1 cellular context compared by ENCODE assay signal in the genomic region with DNA sequence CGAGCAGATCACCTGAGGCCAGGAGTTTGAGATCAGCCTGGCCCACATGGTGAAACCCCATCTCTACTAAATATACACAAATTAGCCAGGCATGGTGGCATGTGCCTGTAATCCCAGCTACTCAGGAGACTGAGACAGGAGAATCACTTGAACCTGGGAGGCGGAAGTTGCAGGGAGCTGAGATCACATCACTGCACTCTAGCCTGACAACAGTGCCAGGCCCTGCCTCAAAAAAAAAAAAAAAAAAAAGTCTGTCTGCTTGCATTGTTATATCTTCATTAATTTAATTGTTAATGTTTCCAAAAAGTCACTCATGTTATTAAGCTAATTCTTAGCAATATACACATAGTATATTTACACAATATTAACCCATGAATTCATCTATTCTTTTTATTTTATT.
TF ChIP-seq lines count a peak whose summit lies in the region.

No MANE protein-coding gene starts in this region.

TF ChIP-seq in HEK293, 187 proteins besides CTCF, POLR2A, EP300 and RAD21 (continued from another document):
- TF ChIP-seq, protein P1, sequence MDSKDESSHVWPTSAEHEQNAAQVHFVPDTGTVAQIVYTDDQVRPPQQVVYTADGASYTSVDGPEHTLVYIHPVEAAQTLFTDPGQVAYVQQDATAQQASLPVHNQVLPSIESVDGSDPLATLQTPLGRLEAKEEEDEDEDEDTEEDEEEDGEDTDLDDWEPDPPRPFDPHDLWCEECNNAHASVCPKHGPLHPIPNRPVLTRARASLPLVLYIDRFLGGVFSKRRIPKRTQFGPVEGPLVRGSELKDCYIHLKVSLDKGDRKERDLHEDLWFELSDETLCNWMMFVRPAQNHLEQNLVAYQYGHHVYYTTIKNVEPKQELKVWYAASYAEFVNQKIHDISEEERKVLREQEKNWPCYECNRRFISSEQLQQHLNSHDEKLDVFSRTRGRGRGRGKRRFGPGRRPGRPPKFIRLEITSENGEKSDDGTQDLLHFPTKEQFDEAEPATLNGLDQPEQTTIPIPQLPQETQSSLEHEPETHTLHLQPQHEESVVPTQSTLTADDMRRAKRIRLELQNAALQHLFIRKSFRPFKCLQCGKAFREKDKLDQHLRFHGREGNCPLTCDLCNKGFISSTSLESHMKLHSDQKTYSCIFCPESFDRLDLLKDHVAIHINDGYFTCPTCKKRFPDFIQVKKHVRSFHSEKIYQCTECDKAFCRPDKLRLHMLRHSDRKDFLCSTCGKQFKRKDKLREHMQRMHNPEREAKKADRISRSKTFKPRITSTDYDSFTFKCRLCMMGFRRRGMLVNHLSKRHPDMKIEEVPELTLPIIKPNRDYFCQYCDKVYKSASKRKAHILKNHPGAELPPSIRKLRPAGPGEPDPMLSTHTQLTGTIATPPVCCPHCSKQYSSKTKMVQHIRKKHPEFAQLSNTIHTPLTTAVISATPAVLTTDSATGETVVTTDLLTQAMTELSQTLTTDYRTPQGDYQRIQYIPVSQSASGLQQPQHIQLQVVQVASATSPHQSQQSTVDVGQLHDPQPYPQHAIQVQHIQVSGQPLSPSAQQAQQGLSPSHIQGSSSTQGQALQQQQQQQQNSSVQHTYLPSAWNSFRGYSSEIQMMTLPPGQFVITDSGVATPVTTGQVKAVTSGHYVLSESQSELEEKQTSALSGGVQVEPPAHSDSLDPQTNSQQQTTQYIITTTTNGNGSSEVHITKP (tag by site-specific recombination; IDR thresholded peaks at IDR 0.05), result 0 out of 2 replicates have a peak, but pooled peaks have one; percentile 38
